ENCODE assay signal across 8 cellular contexts in genomic region chr17:76265624-76266243, GRCh38. TPM values are rescaled to one million over a fixed set of nuclear protein-coding genes. Genes with fewer than 3 reads are reported as not detected.
DNase-seq lines count a peak whose midpoint lies in the region; ATAC-seq and TF ChIP-seq lines count a peak whose summit lies in the region.

No MANE protein-coding gene starts in this region.

- H3K4me3 Mint-ChIP-seq in activated CD8-positive, alpha-beta T cell treated with anti-CD3 and anti-CD28 coated beads, Interleukin-2, amount 10 ng/mL, durations not matched to agents 7 days and 5 days: peak overlapping the region; percentile 95
- H3K4me3 Mint-ChIP-seq in endodermal cell (peak overlapping the region; percentile 79), type B pancreatic cell (peak overlapping the region; percentile 89)

- DNase-seq in ELF-1 (ENCODE audit: low read depth, low spot score) (peak; percentile 47), LNCaP clone FGC (ENCODE audit: low read depth) (no peak), endodermal cell (peak; percentile 88), mucosa of descending colon (peak; percentile 77 to 82 (median 79)), type B pancreatic cell (ENCODE audit: extremely low spot score, unreplicated experiment) (no peak), superior temporal gyrus (ENCODE audit: extremely low spot score) (no peak)
- DNase-seq in activated CD8-positive, alpha-beta T cell treated with anti-CD3 and anti-CD28 coated beads, Interleukin-2, amount 10 ng/mL, durations not matched to agents 7 days and 5 days: peak; percentile 75

- peaks cover 47% of the 10 kb centered on the region for H3K36me3 Mint-ChIP-seq in activated CD8-positive, alpha-beta T cell treated with anti-CD3 and anti-CD28 coated beads, Interleukin-2, amount 10 ng/mL, durations not matched to agents 7 days and 5 days (ENCODE audit: low read depth)
- H3K36me3 Mint-ChIP-seq in endodermal cell (ENCODE audit: low read depth) (peaks cover 14% of the 10 kb centered on the region), type B pancreatic cell (peaks cover 6% of the 10 kb centered on the region)

- H3K27ac ChIP-seq in endodermal cell (ENCODE audit: low read depth, low read length): peak overlapping the region; percentile 66

- H3K4me1 ChIP-seq in endodermal cell (ENCODE audit: control insufficient read depth, insufficient read depth, low read length) (peaks cover 22% of the 10 kb centered on the region), mucosa of descending colon (ENCODE audit: low read depth) (peaks cover 78% of the 10 kb centered on the region)

- no peaks in the 10 kb centered on the region for H3K9me3 ChIP-seq in endodermal cell (ENCODE audit: control insufficient read depth, low read length)
- no peaks in the 10 kb centered on the region for H3K9me3 ChIP-seq in mucosa of descending colon

- no peak for ATAC-seq in activated CD8-positive, alpha-beta T cell treated with anti-CD3 and anti-CD28 coated beads, Interleukin-2, amount 10 ng/mL, durations not matched to agents 7 days and 5 days
- peak; percentile 8 for ATAC-seq in mucosa of descending colon
- no peak for ATAC-seq in GM18858 (IDR thresholded peaks at IDR 0.05; ENCODE audit: unreplicated experiment)

- no peaks in the 10 kb centered on the region for H3K9me3 Mint-ChIP-seq in activated CD8-positive, alpha-beta T cell treated with anti-CD3 and anti-CD28 coated beads, Interleukin-2, amount 10 ng/mL, durations not matched to agents 7 days and 5 days (ENCODE audit: insufficient read depth)
- no peaks in the 10 kb centered on the region for H3K9me3 Mint-ChIP-seq in endodermal cell
- H3K9me3 Mint-ChIP-seq in type B pancreatic cell: no peaks in the 10 kb centered on the region

- H3K27me3 Mint-ChIP-seq in activated CD8-positive, alpha-beta T cell treated with anti-CD3 and anti-CD28 coated beads, Interleukin-2, amount 10 ng/mL, durations not matched to agents 7 days and 5 days (ENCODE audit: low read depth): no peaks in the 10 kb centered on the region
- H3K27me3 Mint-ChIP-seq in endodermal cell (ENCODE audit: insufficient read depth): no peaks in the 10 kb centered on the region
- H3K27me3 Mint-ChIP-seq in type B pancreatic cell: no peaks in the 10 kb centered on the region

- intact Hi-C loops in mucosa of descending colon (cut with DNase I, micrococcal nuclease): no loop called here

- 0% methylated on average over 76 of the region's 76 CpGs; no CpG with 5 or more reads in 1 of the 2 experiments for WGBS in endodermal cell (ENCODE audit: insufficient coverage in 1 of 2, insufficient read length in 1 of 2), 2 experiments

- H3K27me3 ChIP-seq in endodermal cell (ENCODE audit: control insufficient read depth, insufficient read depth, low read length, poor library complexity, severe bottlenecking): no peaks in the 10 kb centered on the region

- H3K27ac Mint-ChIP-seq in activated CD8-positive, alpha-beta T cell treated with anti-CD3 and anti-CD28 coated beads, Interleukin-2, amount 10 ng/mL, durations not matched to agents 7 days and 5 days: peak overlapping the region; percentile 99
- H3K27ac Mint-ChIP-seq in endodermal cell (no peak overlapping the region), type B pancreatic cell (peak overlapping the region; percentile 31)

- peak overlapping the region; percentile 88 for H3K9ac ChIP-seq in endodermal cell (ENCODE audit: extremely low read depth, low read length, poor library complexity, severe bottlenecking)

- H3K4me3 ChIP-seq in LNCaP clone FGC (ENCODE audit: low read depth, low read length): peak overlapping the region; percentile 69
- H3K4me3 ChIP-seq in endodermal cell (ENCODE audit: low read length): peak overlapping the region; percentile 94
- peak overlapping the region; percentile 99 for H3K4me3 ChIP-seq in mucosa of descending colon

- H3K4me1 Mint-ChIP-seq in activated CD8-positive, alpha-beta T cell treated with anti-CD3 and anti-CD28 coated beads, Interleukin-2, amount 10 ng/mL, durations not matched to agents 7 days and 5 days (ENCODE audit: low read depth): peaks cover 59% of the 10 kb centered on the region
- H3K4me1 Mint-ChIP-seq in endodermal cell (peaks cover 27% of the 10 kb centered on the region), type B pancreatic cell (ENCODE audit: unreplicated experiment) (peaks cover 39% of the 10 kb centered on the region)

- CTCF ChIA-PET in activated CD8-positive, alpha-beta T cell treated with anti-CD3 and anti-CD28 coated beads, Interleukin-2, amount 10 ng/mL, durations not matched to agents 7 days and 5 days (lab: Charles Lee): interaction anchor here (1.3 to 10.9 kb wide), 12 partner anchors 9 to 251 kb away, joined by 3 to 112 read pairs (median 10); partner anchors contain the start of gene RNF157

- H3K36me3 ChIP-seq in endodermal cell (ENCODE audit: control insufficient read depth, insufficient read depth, low read length) (peaks cover 18% of the 10 kb centered on the region), mucosa of descending colon (ENCODE audit: low read depth) (no peaks in the 10 kb centered on the region)

- no peak for TF ChIP-seq CTCF in LNCaP clone FGC (IDR thresholded peaks at IDR 0.05; ENCODE audit: control insufficient read depth, extremely low read depth, insufficient read depth)
- no peak for TF ChIP-seq CTCF in endodermal cell (conservative IDR thresholded peaks at IDR 0.05)
- no peak for TF ChIP-seq CTCF in mucosa of descending colon (IDR thresholded peaks at IDR 0.05)
- no peak for TF ChIP-seq CTCF in type B pancreatic cell (conservative IDR thresholded peaks at IDR 0.05)

- POLR2A ChIA-PET in activated CD8-positive, alpha-beta T cell treated with anti-CD3 and anti-CD28 coated beads, Interleukin-2, amount 10 ng/mL, durations not matched to agents 7 days and 5 days (lab: Charles Lee): interaction anchor here (0.5 to 16.8 kb wide), 22 partner anchors 9 to 181 kb away, joined by 3 to 807 read pairs (median 8); partner anchors contain the start of genes EXOC7, FOXJ1 and RNF157

RNA-seq across cellular contexts. Expression of gene UBALD2, which starts 0.6 kb away (rescaled TPM):
- total RNA-seq in activated CD8-positive, alpha-beta T cell treated with anti-CD3 and anti-CD28 coated beads, Interleukin-2, amount 10 ng/mL, durations not matched to agents 7 days and 5 days: 100 to 1,000 TPM; 318 to 359 TPM
- 10 to 100 TPM; 36.0 to 46.0 TPM for total RNA-seq in endodermal cell
- polyA plus RNA-seq in endodermal cell (2013, experiment 1 of 2): 66.6 TPM
- 76.0 TPM for polyA plus RNA-seq in endodermal cell (2013, experiment 2 of 2)
- total RNA-seq in mucosa of descending colon: 100 to 1,000 TPM in 1 of 3 donors, 10 to 100 TPM in 2; 46.6 to 132 (median 99.1) TPM
- 46.9 and 53.1 TPM in 2 replicates for total RNA-seq in type B pancreatic cell (ENCODE audit: low replicate concordance)

RNA-seq across cellular contexts. Expression of gene RNF157, which starts 25.4 kb away (rescaled TPM):
- total RNA-seq in activated CD8-positive, alpha-beta T cell treated with anti-CD3 and anti-CD28 coated beads, Interleukin-2, amount 10 ng/mL, durations not matched to agents 7 days and 5 days: 100 to 1,000 TPM; 150 to 165 TPM
- 10 to 100 TPM in 1 of 2 donors, 1 to 10 TPM in 1; 9.6 to 11.2 TPM for total RNA-seq in endodermal cell
- 18.5 TPM for polyA plus RNA-seq in endodermal cell (2013, experiment 1 of 2)
- 17.5 TPM for polyA plus RNA-seq in endodermal cell (2013, experiment 2 of 2)
- 10 to 100 TPM; 11.6 to 45.8 (median 17.5) TPM for total RNA-seq in mucosa of descending colon
- total RNA-seq in type B pancreatic cell (ENCODE audit: low replicate concordance): 5.4 and 27.0 TPM in 2 replicates

RNA-seq across cellular contexts. Expression of gene QRICH2, which starts 42.3 kb away (rescaled TPM):
- total RNA-seq in activated CD8-positive, alpha-beta T cell treated with anti-CD3 and anti-CD28 coated beads, Interleukin-2, amount 10 ng/mL, durations not matched to agents 7 days and 5 days: 1 to 10 TPM; 3.7 to 4.8 TPM
- total RNA-seq in endodermal cell (1 to 10 TPM; 3.5 to 5.0 TPM), mucosa of descending colon (1 to 10 TPM; 1.6 to 4.7 (median 3.2) TPM), type B pancreatic cell (ENCODE audit: low replicate concordance) (3.9 and 11.7 TPM in 2 replicates)
- polyA plus RNA-seq in endodermal cell (2013, experiment 1 of 2): 2.2 TPM
- polyA plus RNA-seq in endodermal cell (2013, experiment 2 of 2): 2.1 TPM

Comparison
In these comparisons a context has a peak if more than half of its experiments do, and no peak if none do; other contexts are left out.
1. DNase-seq: peak in ELF-1 (single experiment), activated CD8-positive, alpha-beta T cell treated with anti-CD3 and anti-CD28 coated beads, Interleukin-2, amount 10 ng/mL, durations not matched to agents 7 days and 5 days (single experiment), endodermal cell (single experiment) and mucosa of descending colon (3 of 3); none in LNCaP clone FGC (single experiment), type B pancreatic cell (single experiment) and superior temporal gyrus (single experiment).
2. Peak in every context shown above with its lines, with median percentiles within 50 percentile points of each other: H3K4me3 ChIP-seq and H3K4me3 Mint-ChIP-seq.